32 cellular contexts compared by ENCODE assay signal in the genomic region with DNA sequence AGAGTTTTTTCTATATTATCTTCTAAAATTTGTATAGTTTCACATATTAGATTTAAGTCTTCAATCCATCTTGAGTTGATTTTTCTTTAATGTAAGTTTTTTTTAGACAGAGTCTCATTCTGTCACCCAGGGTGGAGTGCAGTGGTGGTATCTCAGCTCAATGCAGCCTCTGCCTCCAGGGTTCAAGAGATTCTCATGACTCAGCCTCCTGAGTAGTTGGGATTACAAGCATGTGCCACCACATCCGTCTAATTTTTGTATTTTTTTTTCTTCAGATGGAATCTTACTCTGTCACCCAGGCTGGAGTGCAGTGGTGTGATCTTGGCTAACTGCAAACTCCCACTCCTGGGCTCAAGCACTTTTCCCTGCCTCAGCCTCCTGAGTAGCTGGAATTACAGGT.
"Had no signal": no experiment of that assay in that cellular context is flagged by ENCODE, and none has a peak within 500 bp of the region (broad histone marks: within the 10 kb centered on the region; RNA-seq: fewer than 3 reads in every experiment).

No MANE protein-coding gene starts in this region.

- H3K4me3 Mint-ChIP-seq: activated CD8-positive, alpha-beta T cell treated with anti-CD3 and anti-CD28 coated beads for 36 hours; activated naive CD8-positive, alpha-beta T cell; activated T-cell treated with anti-CD3 and anti-CD28 coated beads, Interleukin-2, amount 50 U/mL, for 4 hours; activated T-helper 17 cell treated with anti-CD3 and anti-CD28 coated beads, Interleukin-2, amount 50 U/mL, for 72 hours; central memory CD8-positive, alpha-beta T cell; dendritic cell treated with granulocyte-macrophage colony-stimulating factor and Interleukin-4, amounts not matched to agents 40 ng/mL and 50 ng/mL, for 4 days; effector memory CD8-positive, alpha-beta T cell had no signal

- H3K4me1 ChIP-seq: esophagus muscularis mucosa, foreskin keratinocyte, gastrocnemius medialis, heart left ventricle had no signal

- H3K27ac ChIP-seq: brain microvascular endothelial cell, coronary artery, dorsolateral prefrontal cortex, esophagus muscularis mucosa, foreskin keratinocyte, gastrocnemius medialis, heart left ventricle had no signal

- H3K27me3 Mint-ChIP-seq: activated CD8-positive, alpha-beta T cell treated with anti-CD3 and anti-CD28 coated beads for 36 hours; activated naive CD8-positive, alpha-beta T cell; activated T-helper 17 cell treated with anti-CD3 and anti-CD28 coated beads, Interleukin-2, amount 50 U/mL, for 72 hours; central memory CD8-positive, alpha-beta T cell; dendritic cell treated with granulocyte-macrophage colony-stimulating factor and Interleukin-4, amounts not matched to agents 40 ng/mL and 50 ng/mL, for 4 days; effector memory CD8-positive, alpha-beta T cell had no signal

- H3K36me3 ChIP-seq: brain microvascular endothelial cell, esophagus muscularis mucosa, gastrocnemius medialis, heart left ventricle had no signal

- H3K4me3 ChIP-seq: coronary artery, dorsolateral prefrontal cortex, esophagus muscularis mucosa, gastrocnemius medialis, heart left ventricle had no signal

- DNase-seq: activated CD4-positive, alpha-beta T cell treated with anti-CD3 and anti-CD28 coated beads for 4 hours; activated CD4-positive, alpha-beta T cell treated with anti-CD3 and anti-CD28 coated beads, Interleukin-2, amount 50 U/mL, for 1 hour; activated CD4-positive, alpha-beta T cell treated with anti-CD3 and anti-CD28 coated beads, Interleukin-2, amount 50 U/mL, for 48 hours; activated CD4-positive, CD25-positive, alpha-beta regulatory T cell; activated CD4-positive, CD25-positive, alpha-beta regulatory T cell treated with anti-CD3 and anti-CD28 coated beads, Interleukin-2, amount 50 U/mL, for 72 hours; activated CD8-positive, alpha-beta memory T cell treated with anti-CD3 and anti-CD28 coated beads for 24 hours; activated CD8-positive, alpha-beta T cell treated with anti-CD3 and anti-CD28 coated beads for 36 hours; activated effector memory CD4-positive, alpha-beta T cell treated with Interleukin-2 at 50 U/mL for 16 hours; activated gamma-delta T cell treated with Interleukin-2 at 50 U/mL for 16 hours; activated naive CD4-positive, alpha-beta T cell treated with anti-CD3 and anti-CD28 coated beads, Interleukin-2, amount 50 U/mL, for 16 hours; activated naive CD4-positive, alpha-beta T cell treated with Interleukin-2 at 50 U/mL for 16 hours; activated T-cell treated with anti-CD3 and anti-CD28 coated beads, Interleukin-2, amount 50 U/mL, for 4 hours; amniotic stem cell; anterior cingulate cortex; brain microvascular endothelial cell; dorsolateral prefrontal cortex; effector CD4-positive, alpha-beta T cell; effector memory CD8-positive, alpha-beta T cell; erythroblast; foreskin keratinocyte; gastrocnemius medialis; glutamatergic neuron; heart left ventricle; T-helper 2 cell had no signal

- H3K27ac Mint-ChIP-seq: activated CD8-positive, alpha-beta T cell treated with anti-CD3 and anti-CD28 coated beads for 36 hours; activated naive CD8-positive, alpha-beta T cell; activated T-helper 17 cell treated with anti-CD3 and anti-CD28 coated beads, Interleukin-2, amount 50 U/mL, for 72 hours; dendritic cell treated with granulocyte-macrophage colony-stimulating factor and Interleukin-4, amounts not matched to agents 40 ng/mL and 50 ng/mL, for 4 days; effector memory CD8-positive, alpha-beta T cell had no signal

- ATAC-seq: activated T-cell treated with anti-CD3 and anti-CD28 coated beads, Interleukin-2, amount 50 U/mL, for 4 hours; effector memory CD8-positive, alpha-beta T cell; foreskin keratinocyte; gastrocnemius medialis; heart left ventricle had no signal

- FAIRE-seq: astrocyte, bronchial epithelial cell had no signal

- H3K27me3 ChIP-seq: brain microvascular endothelial cell, dorsolateral prefrontal cortex, esophagus muscularis mucosa, foreskin keratinocyte, gastrocnemius medialis had no signal

- H3K9me3 Mint-ChIP-seq: activated CD8-positive, alpha-beta T cell treated with anti-CD3 and anti-CD28 coated beads for 36 hours; activated T-cell treated with anti-CD3 and anti-CD28 coated beads, Interleukin-2, amount 50 U/mL, for 4 hours; activated T-helper 17 cell treated with anti-CD3 and anti-CD28 coated beads, Interleukin-2, amount 50 U/mL, for 72 hours; central memory CD8-positive, alpha-beta T cell; dendritic cell treated with granulocyte-macrophage colony-stimulating factor and Interleukin-4, amounts not matched to agents 40 ng/mL and 50 ng/mL, for 4 days; effector memory CD8-positive, alpha-beta T cell had no signal

- H3K36me3 Mint-ChIP-seq: activated naive CD8-positive, alpha-beta T cell had no signal

- H3K9me3 ChIP-seq: esophagus muscularis mucosa, gastrocnemius medialis, heart left ventricle had no signal
